Comparison of ENCODE assay signal across 13 cellular contexts in genomic region chr11:72776844-72777754, GRCh38. TPM values are rescaled to one million over a fixed set of nuclear protein-coding genes. Genes with fewer than 3 reads are reported as not detected.
DNase-seq lines count a peak whose midpoint lies in the region; ATAC-seq and TF ChIP-seq lines count a peak whose summit lies in the region.
"Had no signal": no experiment of that assay in that cellular context is flagged by ENCODE, and none has a peak within 500 bp of the region (broad histone marks: within the 10 kb centered on the region; RNA-seq: fewer than 3 reads in every experiment).

No MANE protein-coding gene starts in this region.

- H2AK5ac ChIP-seq in trophoblast cell (ENCODE audit: low read length) = peak overlapping the region; percentile 49

- no peak for ATAC-seq in GM18868 (IDR thresholded peaks at IDR 0.05; ENCODE audit: unreplicated experiment)
- ATAC-seq in SK-N-SH treated with all-trans-retinoic acid at 6 μM for 48 hours = no peak
- no peak for ATAC-seq in HG03520 (IDR thresholded peaks at IDR 0.05; ENCODE audit: unreplicated experiment)
- ATAC-seq: stimulated activated naive CD8-positive, alpha-beta T cell treated with anti-CD3 and anti-CD28 coated beads, Interleukin-15, Interleukin-2, amounts not matched to agents 100 U/mL and 50 U/mL, for 24 hours had no signal

- H3K23ac ChIP-seq in trophoblast cell (ENCODE audit: low read length) = no peak overlapping the region

- no peak overlapping the region for H3K4me3 ChIP-seq in adrenal gland
- H3K4me3 ChIP-seq in hepatocyte = no peak overlapping the region
- no peak overlapping the region for H3K4me3 ChIP-seq in trophoblast cell (ENCODE audit: low read depth, low read length)
- H3K4me3 ChIP-seq: GM23248 had no signal

- TF ChIP-seq CTCF in adrenal gland (IDR thresholded peaks at IDR 0.05) = no peak
- no peak for TF ChIP-seq CTCF in hepatocyte (IDR thresholded peaks at IDR 0.05; ENCODE audit: poor library complexity)

- peak overlapping the region; percentile 52 for H3K14ac ChIP-seq in trophoblast cell (ENCODE audit: low read length)

- H2BK12ac ChIP-seq in trophoblast cell (ENCODE audit: low read length) = peak overlapping the region; percentile 44

- H3K9me3 ChIP-seq in adrenal gland (replicated peaks in 1 of 3) = no peaks in the 10 kb centered on the region
- H3K9me3 ChIP-seq in hepatocyte (ENCODE audit: low read depth) = no peaks in the 10 kb centered on the region
- H3K9me3 ChIP-seq in trophoblast cell (ENCODE audit: insufficient read depth, low read depth, low read length) = no peaks in the 10 kb centered on the region

- peak overlapping the region; percentile 15 for H2BK5ac ChIP-seq in trophoblast cell (ENCODE audit: low read depth, low read length, poor library complexity)

- 42 to 67% (median 58%) methylated on average over 1 to 7 of the region's 7 CpGs for WGBS in adrenal gland, 4 donors
- WGBS in hepatocyte (ENCODE audit: low lambda C conversion rate, missing lambda C conversion rate) = 84% methylated on average over 7 of the region's 7 CpGs
- no CpG with 5 or more reads among the region's 7 CpGs for WGBS in trophoblast cell (ENCODE audit: extremely low coverage, insufficient coverage, insufficient read length)

- no peaks in the 10 kb centered on the region for H3K9me2 ChIP-seq in hepatocyte (replicated peaks; ENCODE audit: insufficient read depth)

- peak overlapping the region; percentile 40 for H4K8ac ChIP-seq in trophoblast cell (ENCODE audit: low read depth, low read length)

- intact Hi-C loops in adrenal gland (cut with DNase I) = no loop called here

- peak in 1 of 2 donors; percentile 55 for TF ChIP-seq POLR2A in adrenal gland (IDR thresholded peaks at IDR 0.05)

- peak overlapping the region; percentile 56 for H2BK120ac ChIP-seq in trophoblast cell (ENCODE audit: insufficient read depth, low read length, poor library complexity)

- H3K18ac ChIP-seq in trophoblast cell (ENCODE audit: low read length) = peak overlapping the region; percentile 76

- H3K4me1 ChIP-seq in adrenal gland (replicated peaks in 1 of 2) = peaks cover 68 to 93% of the 10 kb centered on the region in 2 donors
- peaks cover 65% of the 10 kb centered on the region for H3K4me1 ChIP-seq in hepatocyte (ENCODE audit: insufficient read depth)
- H3K4me1 ChIP-seq in trophoblast cell (ENCODE audit: control insufficient read depth in 1 of 2, insufficient read depth in 2 of 2, low read length in 2 of 2) = peaks cover 71 to 85% of the 10 kb centered on the region in 2 experiments

- H4K91ac ChIP-seq in trophoblast cell (ENCODE audit: low read depth, low read length) = peak overlapping the region; percentile 86

- peak overlapping the region; percentile 16 for H3K4ac ChIP-seq in trophoblast cell (ENCODE audit: low read depth, low read length)

- peak overlapping the region; percentile 92 for H3K4me2 ChIP-seq in hepatocyte
- H3K4me2 ChIP-seq in trophoblast cell (ENCODE audit: low read length) = no peak overlapping the region

- H2AFZ ChIP-seq in hepatocyte (no peak overlapping the region), trophoblast cell (ENCODE audit: insufficient read depth, low read length, poor library complexity) (no peak overlapping the region)
- H2AFZ ChIP-seq: GM23248 had no signal

- H4K20me1 ChIP-seq in hepatocyte (ENCODE audit: insufficient read depth, poor library complexity, severe bottlenecking) = peaks cover 48% of the 10 kb centered on the region

- H3K36me3 ChIP-seq in adrenal gland (replicated peaks in 1 of 2) = no peaks in the 10 kb centered on the region
- no peaks in the 10 kb centered on the region for H3K36me3 ChIP-seq in hepatocyte (replicated peaks; ENCODE audit: insufficient read depth, low read depth)
- H3K36me3 ChIP-seq in trophoblast cell (ENCODE audit: control insufficient read depth in 1 of 2, insufficient read depth in 2 of 2, low read length in 2 of 2) = peaks cover 4 to 7% of the 10 kb centered on the region in 2 experiments

- H4K12ac ChIP-seq in trophoblast cell (ENCODE audit: low read depth, low read length) = no peak overlapping the region

- H3K27ac ChIP-seq in adrenal gland (peak overlapping the region; percentile 66 to 92 (median 88)), hepatocyte (peak overlapping the region; percentile 87), trophoblast cell (ENCODE audit: low read depth, low read length) (peak overlapping the region; percentile 68)
- H3K27ac ChIP-seq: GM23248 had no signal

- peak; percentile 48 for DNase-seq in CMK (ENCODE audit: low read depth)
- DNase-seq in adrenal gland = peak; percentile 48 to 90 (median 82)
- peak; percentile 65 for DNase-seq in hepatocyte (ENCODE audit: low spot score)
- peak; percentile 92 to 94 for DNase-seq in trophoblast cell
- DNase-seq in T-helper 9 cell = no peak
- DNase-seq: activated CD4-positive, alpha-beta T cell treated with anti-CD3 and anti-CD28 coated beads for 1 hour; activated naive CD4-positive, alpha-beta T cell treated with anti-CD3 and anti-CD28 coated beads for 36 hours; GM23248; KBM-7; stimulated activated naive CD8-positive, alpha-beta T cell treated with anti-CD3 and anti-CD28 coated beads, Interleukin-15, Interleukin-2, amounts not matched to agents 100 U/mL and 50 U/mL, for 24 hours had no signal

- H3K9ac ChIP-seq in trophoblast cell (ENCODE audit: low read length) = no peak overlapping the region
- H3K9ac ChIP-seq: GM23248 had no signal

- peaks cover 87% of the 10 kb centered on the region for H3K79me2 ChIP-seq in hepatocyte
- peaks cover 12% of the 10 kb centered on the region for H3K79me2 ChIP-seq in trophoblast cell (ENCODE audit: control insufficient read depth, insufficient read depth, low read length, poor library complexity)

- H3K27me3 ChIP-seq in adrenal gland (no peaks in the 10 kb centered on the region), hepatocyte (no peaks in the 10 kb centered on the region), trophoblast cell (ENCODE audit: insufficient read depth, low read length) (no peaks in the 10 kb centered on the region)

- peaks cover 41% of the 10 kb centered on the region for H3K79me1 ChIP-seq in trophoblast cell (ENCODE audit: low read length)

TF ChIP-seq in SK-N-SH treated with all-trans-retinoic acid at 6 μM for 48 hours, 23 proteins besides CTCF, POLR2A, EP300 and RAD21:
- TF ChIP-seq PATZ1 (CRISPR knock-in tag; IDR thresholded peaks at IDR 0.05; ENCODE audit: borderline replicate concordance) = no peak
- TF ChIP-seq PPARA (CRISPR knock-in tag; IDR thresholded peaks at IDR 0.05; ENCODE audit: borderline replicate concordance) = no peak
TF ChIP-seq in SK-N-SH treated with all-trans-retinoic acid at 6 μM for 48 hours: peak in this region for 0.

RNA-seq across cellular contexts. Expression of gene STARD10, which starts 16.7 kb away (rescaled TPM):
- total RNA-seq in adrenal gland (100 to 1,000 TPM; 190 to 425 (median 350) TPM), hepatocyte (290 and 390 TPM in 2 replicates)
- polyA plus RNA-seq in adrenal gland (100 to 1,000 TPM; 261 to 668 (median 513) TPM), hepatocyte (575 and 686 TPM in 2 replicates)
- polyA plus RNA-seq in trophoblast cell (2013) = 143 and 154 TPM in 2 replicates

RNA-seq across cellular contexts. Expression of gene ARAP1, which starts 24.9 kb away (rescaled TPM):
- total RNA-seq in adrenal gland = 100 to 1,000 TPM; 103 to 216 (median 153) TPM
- 100 to 1,000 TPM in 2 of 3 donors, 10 to 100 TPM in 1; 30.0 to 217 (median 150) TPM for polyA plus RNA-seq in adrenal gland
- 86.9 and 118 TPM in 2 replicates for total RNA-seq in hepatocyte
- 53.2 and 60.2 TPM in 2 replicates for polyA plus RNA-seq in hepatocyte
- 11.8 and 12.4 TPM in 2 replicates for polyA plus RNA-seq in trophoblast cell (2013)

RNA-seq across cellular contexts. Expression of gene ATG16L2, which starts 37.1 kb away (rescaled TPM):
- total RNA-seq in adrenal gland = 10 to 100 TPM in 7 of 8 donors, 1 to 10 TPM in 1; 9.2 to 70.0 (median 30.6) TPM
- 100 to 1,000 TPM in 2 of 3 donors, 1 to 10 TPM in 1; 5.7 to 343 (median 129) TPM for polyA plus RNA-seq in adrenal gland
- 8.2 and 11.5 TPM in 2 replicates for total RNA-seq in hepatocyte
- 20.3 and 27.6 TPM in 2 replicates for polyA plus RNA-seq in hepatocyte
- 7.4 and 8.0 TPM in 2 replicates for polyA plus RNA-seq in trophoblast cell (2013)
